In genomic region chr3:121951291-121951690, GRCh38 we compare ENCODE assay signal across 16 cellular contexts.
"Had no signal": no experiment of that assay in that cellular context is flagged by ENCODE, and none has a peak within 500 bp of the region (broad histone marks: within the 10 kb centered on the region; RNA-seq: fewer than 3 reads in every experiment).

No MANE protein-coding gene starts in this region.

- H3K4me1 ChIP-seq: esophagus muscularis mucosa, parathyroid adenoma, suprapubic skin, uterus had no signal

- H3K27me3 ChIP-seq: esophagus muscularis mucosa, suprapubic skin, transverse colon, uterus had no signal

- H3K27ac Mint-ChIP-seq: activated naive CD4-positive, alpha-beta T cell treated with anti-CD3 and anti-CD28 coated beads, Interleukin-2, amount 50 U/mL, for 24 hours; dendritic cell treated with granulocyte-macrophage colony-stimulating factor and Interleukin-4, amounts not matched to agents 40 ng/mL and 50 ng/mL, for 4 days; stimulated activated naive CD8-positive, alpha-beta T cell treated with anti-CD3 and anti-CD28 coated beads, Interleukin-15, amount 100 ng/mL, for 72 hours had no signal

- H3K9ac ChIP-seq: parathyroid adenoma had no signal

- H2AFZ ChIP-seq: parathyroid adenoma had no signal

- DNase-seq: activated CD4-positive, alpha-beta T cell treated with anti-CD3 and anti-CD28 coated beads, Interleukin-2, amount 50 U/mL, for 4 hours; activated gamma-delta T cell; effector CD8-positive, alpha-beta T cell; islet precursor cell; left ventricle myocardium superior; naive B cell; retina; stimulated activated CD4-positive, alpha-beta T cell treated with anti-CD3 and anti-CD28 coated beads, Interleukin-4, amount 100 ng/mL, for 1 hour; stimulated activated naive CD8-positive, alpha-beta T cell treated with anti-CD3 and anti-CD28 coated beads, Interleukin-15, amount 100 ng/mL, for 72 hours; transverse colon; uterus had no signal

- H3K9me3 ChIP-seq: uterus had no signal

- ATAC-seq: left ventricle myocardium superior; stimulated activated naive CD8-positive, alpha-beta T cell treated with anti-CD3 and anti-CD28 coated beads, Interleukin-15, amount 100 ng/mL, for 72 hours had no signal

- H3K36me3 ChIP-seq: esophagus muscularis mucosa, suprapubic skin, transverse colon, uterus had no signal

- H3K79me2 ChIP-seq: parathyroid adenoma had no signal

- H3K27me3 Mint-ChIP-seq: activated naive CD4-positive, alpha-beta T cell treated with anti-CD3 and anti-CD28 coated beads, Interleukin-2, amount 50 U/mL, for 24 hours; dendritic cell treated with granulocyte-macrophage colony-stimulating factor and Interleukin-4, amounts not matched to agents 40 ng/mL and 50 ng/mL, for 4 days; naive B cell; stimulated activated naive CD8-positive, alpha-beta T cell treated with anti-CD3 and anti-CD28 coated beads, Interleukin-15, amount 100 ng/mL, for 72 hours had no signal

- H3K4me3 Mint-ChIP-seq: activated naive CD4-positive, alpha-beta T cell treated with anti-CD3 and anti-CD28 coated beads, Interleukin-2, amount 50 U/mL, for 24 hours; dendritic cell treated with granulocyte-macrophage colony-stimulating factor and Interleukin-4, amounts not matched to agents 40 ng/mL and 50 ng/mL, for 4 days; naive B cell; stimulated activated naive CD8-positive, alpha-beta T cell treated with anti-CD3 and anti-CD28 coated beads, Interleukin-15, amount 100 ng/mL, for 72 hours had no signal

- H3K27ac ChIP-seq: esophagus muscularis mucosa, parathyroid adenoma, suprapubic skin, uterus had no signal

- H3K4me3 ChIP-seq: esophagus muscularis mucosa, suprapubic skin, transverse colon, uterus had no signal

- H3K4me1 Mint-ChIP-seq: activated naive CD4-positive, alpha-beta T cell treated with anti-CD3 and anti-CD28 coated beads, Interleukin-2, amount 50 U/mL, for 24 hours; stimulated activated naive CD8-positive, alpha-beta T cell treated with anti-CD3 and anti-CD28 coated beads, Interleukin-15, amount 100 ng/mL, for 72 hours had no signal
